Comparison of ENCODE assay signal across 27 cellular contexts in genomic region chr12:82671673-82672195, GRCh38.
"Had no signal": no experiment of that assay in that cellular context is flagged by ENCODE, and none has a peak within 500 bp of the region (broad histone marks: within the 10 kb centered on the region; RNA-seq: fewer than 3 reads in every experiment).

No MANE protein-coding gene starts in this region.

- H3K4me2 ChIP-seq: neural progenitor cell, smooth muscle cell had no signal

- H3K36me3 ChIP-seq: left lung, lower lobe of right lung, neural progenitor cell, neutrophil, right atrium auricular region, right lobe of liver, tibial nerve, uterus had no signal

- H3K9ac ChIP-seq: neural progenitor cell, parathyroid adenoma had no signal

- DNase-seq: hippocampal formation; kidney; left colon; left lung; lower lobe of right lung; mammary epithelial cell; mesenchymal stem cell; naive B cell; natural killer cell; nephron progenitor cell; occipital lobe; right lobe of liver; stimulated activated CD4-positive, alpha-beta T cell treated with anti-CD3 and anti-CD28 coated beads, Interleukin-1b, Interleukin-23, amount 100 ng/mL, for 48 hours; stimulated activated CD4-positive, alpha-beta T cell treated with anti-CD3 and anti-CD28 coated beads, Interleukin-2, amount 100 ng/mL, for 48 hours; stimulated activated CD4-positive, alpha-beta T cell treated with anti-CD3 and anti-CD28 coated beads, Interleukin-4, amount 100 ng/mL, for 4 hours; stimulated activated CD8-positive, alpha-beta memory T cell treated with anti-CD3 and anti-CD28 coated beads, Interleukin-4, amount 100 ng/mL, for 48 hours; stimulated activated naive CD4-positive, alpha-beta T cell treated with Interleukin-2 at 50 U/mL for 16 hours; stimulated activated naive CD8-positive, alpha-beta T cell treated with anti-CD3 and anti-CD28 coated beads, Interleukin-15, amount 100 ng/mL, for 72 hours; substantia nigra; uterus had no signal

- H3K79me2 ChIP-seq: parathyroid adenoma had no signal

- H3K4me1 ChIP-seq: left lung, lower lobe of right lung, neural progenitor cell, parathyroid adenoma, right atrium auricular region, right lobe of liver, tibial nerve, uterus had no signal

- H3K27me3 ChIP-seq: left lung, neural progenitor cell, neutrophil, right atrium auricular region, right lobe of liver, tibial nerve, uterus had no signal

- H3K27ac ChIP-seq: left lung, lower lobe of right lung, neural progenitor cell, neutrophil, parathyroid adenoma, right atrium auricular region, right lobe of liver, tibial nerve, uterus had no signal

- H3K9me3 ChIP-seq: left lung, lower lobe of right lung, neutrophil, right atrium auricular region, right lobe of liver, tibial nerve, uterus had no signal

- H2AFZ ChIP-seq: neural progenitor cell, parathyroid adenoma had no signal

- ATAC-seq: left colon; left lung; lower lobe of right lung; natural killer cell; right lobe of liver; stimulated activated memory B cell treated with anti-CD40 and anti-IgM and Interleukin-4, amounts not matched to agents 10 μg/mL and 1 μg/mL and 100 μg/mL, for 72 hours; stimulated activated naive CD8-positive, alpha-beta T cell treated with anti-CD3 and anti-CD28 coated beads, Interleukin-15, amount 100 ng/mL, for 72 hours had no signal

- H3K4me3 ChIP-seq: left lung, lower lobe of right lung, neural progenitor cell, right atrium auricular region, right lobe of liver, smooth muscle cell, tibial nerve, uterus had no signal
